In the genomic region with DNA sequence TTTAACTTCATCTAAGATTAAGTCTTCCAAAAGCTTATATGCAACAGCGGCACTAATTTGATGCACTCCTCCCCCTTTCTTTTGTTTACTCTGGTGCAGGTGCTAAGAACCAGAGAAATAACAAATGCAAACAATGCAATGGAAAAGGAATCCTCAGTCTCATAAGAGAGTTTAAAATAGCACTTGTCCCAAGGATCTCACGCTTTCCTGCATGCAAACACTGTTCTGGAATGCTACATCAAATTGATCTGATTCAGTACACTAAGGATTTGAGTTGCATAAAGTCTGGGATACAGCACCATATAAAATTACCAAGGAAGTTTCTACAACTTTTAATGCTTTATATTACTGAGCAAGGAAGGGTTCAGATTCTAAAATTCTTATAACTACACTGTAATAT, we compare ENCODE assay signal across 27 cellular contexts. TPM values are rescaled to one million over a fixed set of nuclear protein-coding genes. Genes with fewer than 3 reads are reported as not detected.
DNase-seq lines count a peak whose midpoint lies in the region; ATAC-seq, FAIRE-seq and TF ChIP-seq lines count a peak whose summit lies in the region.
"Had no signal": no experiment of that assay in that cellular context is flagged by ENCODE, and none has a peak within 500 bp of the region (broad histone marks: within the 10 kb centered on the region; RNA-seq: fewer than 3 reads in every experiment).

No MANE protein-coding gene starts in this region.

- TF ChIP-seq EP300 in A549 (IDR thresholded peaks at IDR 0.05), result no peak

- peak overlapping the region; percentile 65 for H3K9ac ChIP-seq in PC-3 (ENCODE audit: low read length)

- 49% methylated on average over 2 of the region's 2 CpGs for WGBS in A549 (ENCODE audit: missing lambda C conversion rate)

- POLR2A ChIA-PET in A549 (lab: Yijun Ruan, JAX), result no interaction called here
- POLR2A ChIA-PET in PC-3 (lab: Charles Lee; ENCODE audit: unreplicated experiment), result no interaction called here

- H3K27ac ChIP-seq in A549, result peak overlapping the region; percentile 69 to 84; a peak in 5 of 6 replicates
- H3K27ac ChIP-seq in PC-3 (ENCODE audit: low read length), result peak overlapping the region; percentile 94
- H3K27ac ChIP-seq: RWPE1 had no signal

- peaks cover 10% of the 10 kb centered on the region for H3F3A ChIP-seq in PC-3 (ENCODE audit: low read length, unreplicated experiment)

- no peak for TF ChIP-seq CTCF in A549 (IDR thresholded peaks at IDR 0.05)
- TF ChIP-seq CTCF in PC-3 (conservative IDR thresholded peaks at IDR 0.05; ENCODE audit: low read depth, low read length), result no peak

- ATAC-seq in A549, result no peak
- no peak for ATAC-seq in PC-3
- ATAC-seq in HG02981 (IDR thresholded peaks at IDR 0.05; ENCODE audit: unreplicated experiment), result no peak
- ATAC-seq in GM19397 (IDR thresholded peaks at IDR 0.05; ENCODE audit: unreplicated experiment), result no peak
- ATAC-seq: K562, Panc1, T-cell had no signal

- H4K20me1 ChIP-seq in PC-3 (ENCODE audit: low read length), result no peaks in the 10 kb centered on the region

- no peak overlapping the region for H2AFZ ChIP-seq in PC-3 (ENCODE audit: low read length)

- CTCF ChIA-PET in A549 (lab: Yijun Ruan, JAX), result interaction anchor here (0.6 to 1.4 kb wide), 3 partner anchors 11 to 59 kb away, joined by 3 read pairs; no protein-coding TSS in a partner anchor
- CTCF ChIA-PET in PC-3 (lab: Charles Lee), result no interaction called here

- intact Hi-C loops in PC-3 (cut with micrococcal nuclease), result no loop called here

- H3K36me3 ChIP-seq in PC-3 (ENCODE audit: low read depth, low read length), result 0 out of 2 replicates have a peak, but pooled peaks cover 7% of the 10 kb centered on the region

- no peaks in the 10 kb centered on the region for H3K79me2 ChIP-seq in PC-3 (ENCODE audit: low read length)

- H3K9me2 ChIP-seq in PC-3 (replicated peaks; ENCODE audit: low read length), result no peaks in the 10 kb centered on the region

- H3K4me1 ChIP-seq in A549 (peaks cover 63% of the 10 kb centered on the region), PC-3 (ENCODE audit: insufficient read depth, low read length) (peaks cover 67% of the 10 kb centered on the region)

- no peak for TF ChIP-seq POLR2A in A549 (IDR thresholded peaks at IDR 0.05; ENCODE audit: low read length)

- no peaks in the 10 kb centered on the region for H3K9me3 ChIP-seq in A549
- H3K9me3 ChIP-seq in PC-3 (ENCODE audit: low read length), result no peaks in the 10 kb centered on the region
- H3K9me3 ChIP-seq: Caco-2 had no signal

- H3K4me2 ChIP-seq in A549 (peak overlapping the region; percentile 48; the same call in 2 of the 3 replicates), PC-3 (ENCODE audit: low read length) (peak overlapping the region; percentile 42)

- no peak for DNase-seq in A549 (ENCODE audit: low read depth in 1 of 2, low spot score in 1 of 2)
- DNase-seq in GM03348 (ENCODE audit: low spot score), result peak; percentile 19
- DNase-seq in PC-3, result peak; percentile 11
- DNase-seq in fibroblast of gingiva (ENCODE audit: low read depth), result peak; percentile 13
- no peak for DNase-seq in OCI-M2 (lab: John Stamatoyannopoulos, UW; ENCODE audit: unreplicated experiment)
- no peak for DNase-seq in NCI-H446 treated with DMSO at 0.1 percent for 48 hours (lab: John Stamatoyannopoulos, UW)
- DNase-seq: C1 segment of cervical spinal cord; Caco-2; CD4-positive, alpha-beta memory T cell; DMS79 treated with DMSO at 0.1 percent for 48 hours; HCEC 1CT; Kasumi-1; NCI-H1092 treated with DMSO at 0.1 percent for 48 hours; NCI-H1436 treated with DMSO at 0.1 percent for 48 hours; NCI-H187 treated with DMSO at 0.1 percent for 48 hours; NCI-H2107; NCI-H526; NCI-H82; SHP77; T-cell had no signal

- no peak overlapping the region for H3K4me3 ChIP-seq in A549
- H3K4me3 ChIP-seq in PC-3 (ENCODE audit: low read length), result no peak overlapping the region
- H3K4me3 ChIP-seq: K562 had no signal

- FAIRE-seq in A549 (lab: Jason Lieb, UNC), result no peak
- FAIRE-seq: A204.1, H1, K562 had no signal

- no peaks in the 10 kb centered on the region for H3K27me3 ChIP-seq in PC-3 (ENCODE audit: low read length)

- no TSS peak for BruUV-seq in PC-3 (replicated peaks; lab: Mats Ljungman, UMichigan)

- TF ChIP-seq RAD21 in A549 (conservative IDR thresholded peaks at IDR 0.05 in 1 of 2, IDR thresholded peaks at IDR 0.05 in 1 of 2), result no peak

TF ChIP-seq in A549, 52 proteins besides CTCF, POLR2A, EP300 and RAD21:
- no peak for TF ChIP-seq FOSL2 (IDR thresholded peaks at IDR 0.05)
- no peak for TF ChIP-seq FOSL2 (CRISPR knock-in tag; IDR thresholded peaks at IDR 0.05)
- no peak for TF ChIP-seq NR3C1 (IDR thresholded peaks at IDR 0.05)
- TF ChIP-seq MAZ (IDR thresholded peaks at IDR 0.05; ENCODE audit: borderline replicate concordance, low read depth, low read length), result no peak
- TF ChIP-seq KDM5A (IDR thresholded peaks at IDR 0.05), result no peak
- TF ChIP-seq, protein P1, sequence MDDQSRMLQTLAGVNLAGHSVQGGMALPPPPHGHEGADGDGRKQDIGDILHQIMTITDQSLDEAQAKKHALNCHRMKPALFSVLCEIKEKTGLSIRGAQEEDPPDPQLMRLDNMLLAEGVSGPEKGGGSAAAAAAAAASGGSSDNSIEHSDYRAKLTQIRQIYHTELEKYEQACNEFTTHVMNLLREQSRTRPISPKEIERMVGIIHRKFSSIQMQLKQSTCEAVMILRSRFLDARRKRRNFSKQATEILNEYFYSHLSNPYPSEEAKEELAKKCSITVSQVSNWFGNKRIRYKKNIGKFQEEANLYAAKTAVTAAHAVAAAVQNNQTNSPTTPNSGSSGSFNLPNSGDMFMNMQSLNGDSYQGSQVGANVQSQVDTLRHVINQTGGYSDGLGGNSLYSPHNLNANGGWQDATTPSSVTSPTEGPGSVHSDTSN (IDR thresholded peaks at IDR 0.05), result no peak
- TF ChIP-seq FOSB (CRISPR knock-in tag; IDR thresholded peaks at IDR 0.05), result no peak
- TF ChIP-seq RFX5 (IDR thresholded peaks at IDR 0.05), result no peak
- no peak for TF ChIP-seq ZC3H11A (IDR thresholded peaks at IDR 0.05)
- TF ChIP-seq CEBPB (IDR thresholded peaks at IDR 0.05), result no peak
- TF ChIP-seq EHMT2 (IDR thresholded peaks at IDR 0.05; ENCODE audit: low read depth), result no peak
- no peak for TF ChIP-seq HOXB13 (CRISPR knock-in tag; IDR thresholded peaks at IDR 0.05; ENCODE audit: low read depth)
- TF ChIP-seq, protein P2, sequence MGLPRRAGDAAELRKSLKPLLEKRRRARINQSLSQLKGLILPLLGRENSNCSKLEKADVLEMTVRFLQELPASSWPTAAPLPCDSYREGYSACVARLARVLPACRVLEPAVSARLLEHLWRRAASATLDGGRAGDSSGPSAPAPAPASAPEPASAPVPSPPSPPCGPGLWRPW (IDR thresholded peaks at IDR 0.05), result no peak
- TF ChIP-seq RARB (CRISPR knock-in tag; IDR thresholded peaks at IDR 0.05), result no peak
- TF ChIP-seq, protein P3, sequence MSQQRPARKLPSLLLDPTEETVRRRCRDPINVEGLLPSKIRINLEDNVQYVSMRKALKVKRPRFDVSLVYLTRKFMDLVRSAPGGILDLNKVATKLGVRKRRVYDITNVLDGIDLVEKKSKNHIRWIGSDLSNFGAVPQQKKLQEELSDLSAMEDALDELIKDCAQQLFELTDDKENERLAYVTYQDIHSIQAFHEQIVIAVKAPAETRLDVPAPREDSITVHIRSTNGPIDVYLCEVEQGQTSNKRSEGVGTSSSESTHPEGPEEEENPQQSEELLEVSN (IDR thresholded peaks at IDR 0.05; ENCODE audit: borderline replicate concordance, low read depth), result no peak
- TF ChIP-seq ZSCAN20 (CRISPR knock-in tag; IDR thresholded peaks at IDR 0.05), result no peak
- TF ChIP-seq HOXB5 (CRISPR knock-in tag; IDR thresholded peaks at IDR 0.05), result no peak
- no peak for TF ChIP-seq TFCP2L1 (CRISPR knock-in tag; IDR thresholded peaks at IDR 0.05)
TF ChIP-seq in A549: peak in this region for 0.

RNA-seq across cellular contexts. Expression of a gene that starts 50.5 kb away (rescaled TPM):
- polyA plus RNA-seq in A549 (2011; rRNA removed) (76.9 and 87.6 TPM in 2 replicates), A549 (2017; fragmentation: RNase III; extraction: RNeasy Plus Mini Kit Qiagen cat#74134 plus additional on column Dnase treatment) (84.8 to 95.0 TPM (median 93.1 TPM) in 3 replicates)
- polyA plus RNA-seq in A549 (2012; cell fraction: cytosol; rRNA removed), result 23.1 and 28.0 TPM in 2 replicates
- 10.3 and 12.1 TPM in 2 replicates for polyA plus RNA-seq in A549 (2012; cell fraction: nucleus; rRNA removed)
- polyA minus RNA-seq in A549 (2011; rRNA and poly(A)+ RNA removed), result 46.9 and 49.9 TPM in 2 replicates
- 22.1 and 36.1 TPM in 2 replicates for total RNA-seq in PC-3 (2014; rRNA removed)
- polyA plus RNA-seq: K562 had no signal

RNA-seq across cellular contexts. Expression of a gene that starts 50.9 kb away (rescaled TPM):
- polyA plus RNA-seq in A549 (2011; rRNA removed) (9.9 and 13.7 TPM in 2 replicates), A549 (2017; fragmentation: RNase III; extraction: RNeasy Plus Mini Kit Qiagen cat#74134 plus additional on column Dnase treatment) (11.7 to 14.2 TPM (median 13.4 TPM) in 3 replicates)
- 6.9 and 9.8 TPM in 2 replicates for polyA plus RNA-seq in A549 (2012; cell fraction: cytosol; rRNA removed)
- polyA plus RNA-seq in A549 (2012; cell fraction: nucleus; rRNA removed), result 5.4 and 8.0 TPM in 2 replicates
- polyA minus RNA-seq in A549 (2011; rRNA and poly(A)+ RNA removed), result 5.8 and 6.5 TPM in 2 replicates
- total RNA-seq in PC-3 (2014; rRNA removed), result 27.4 and 41.1 TPM in 2 replicates
- polyA plus RNA-seq: K562 had no signal

Comparison
In these comparisons a context has a peak if more than half of its experiments do, and no peak if none do; other contexts are left out.
1. DNase-seq: peak in GM03348 (single experiment), PC-3 (single experiment) and fibroblast of gingiva (single experiment); none in A549 (0 of 2), OCI-M2 (single experiment) and NCI-H446 treated with DMSO at 0.1 percent for 48 hours (single experiment).